Comparison of ENCODE assay signal across 8 cellular contexts in the genomic region with DNA sequence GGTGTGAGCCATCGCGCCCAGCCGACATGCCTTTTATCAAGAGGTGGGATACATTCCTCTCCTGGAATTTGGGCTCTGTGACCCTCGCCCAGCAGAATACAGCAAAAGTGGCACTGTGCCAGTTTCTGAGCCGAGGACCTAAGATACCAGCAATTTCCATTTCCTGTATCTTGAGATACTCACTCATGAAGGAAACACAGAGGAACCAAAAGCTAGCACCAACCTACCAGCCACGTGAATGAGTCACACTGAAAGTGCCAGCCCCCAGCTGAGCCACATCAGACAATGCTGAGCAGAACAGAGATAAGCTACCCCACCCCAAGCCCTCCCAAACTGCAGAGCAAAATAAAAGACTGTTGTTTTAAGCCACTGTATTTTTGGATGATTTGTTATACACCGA. TPM values are rescaled to one million over a fixed set of nuclear protein-coding genes. Genes with fewer than 3 reads are reported as not detected.
DNase-seq lines count a peak whose midpoint lies in the region; ATAC-seq, FAIRE-seq and TF ChIP-seq lines count a peak whose summit lies in the region.

No MANE protein-coding gene starts in this region.

- no peak overlapping the region for H3K4me3 Mint-ChIP-seq in activated naive CD4-positive, alpha-beta T cell treated with anti-CD3 and anti-CD28 coated beads for 36 hours
- H3K4me3 Mint-ChIP-seq in mesothelial cell of epicardium = no peak overlapping the region

- no peak for TF ChIP-seq POLR2A in esophagus squamous epithelium (IDR thresholded peaks at IDR 0.05)

- CTCF ChIA-PET in activated naive CD4-positive, alpha-beta T cell treated with anti-CD3 and anti-CD28 coated beads for 36 hours (lab: Charles Lee) = interaction anchor here (1.2 to 1.6 kb wide), 2 partner anchors 22 to 35 kb away, joined by 3 to 8 read pairs; no protein-coding TSS in a partner anchor

- H3K27me3 ChIP-seq in SJSA1 (replicated peaks) (no peaks in the 10 kb centered on the region), left ventricle myocardium inferior (ENCODE audit: low read depth) (no peaks in the 10 kb centered on the region), esophagus squamous epithelium (no peaks in the 10 kb centered on the region)

- peak overlapping the region; percentile 32 for H3K27ac Mint-ChIP-seq in activated naive CD4-positive, alpha-beta T cell treated with anti-CD3 and anti-CD28 coated beads for 36 hours
- H3K27ac Mint-ChIP-seq in mesothelial cell of epicardium = peak overlapping the region; percentile 13

- no peaks in the 10 kb centered on the region for H3K27me3 Mint-ChIP-seq in activated naive CD4-positive, alpha-beta T cell treated with anti-CD3 and anti-CD28 coated beads for 36 hours (ENCODE audit: low read depth)
- H3K27me3 Mint-ChIP-seq in mesothelial cell of epicardium (ENCODE audit: low read depth) = no peaks in the 10 kb centered on the region

- intact Hi-C loops in activated naive CD4-positive, alpha-beta T cell treated with anti-CD3 and anti-CD28 coated beads for 36 hours (cut with micrococcal nuclease) = loop anchor here (1.0 to 5.0 kb wide), 4 partner anchors 34 to 356 kb away; a partner anchor contains a TSS
- intact Hi-C loops in left ventricle myocardium inferior (cut with micrococcal nuclease) (no loop called here), esophagus squamous epithelium (cut with DNase I) (no loop called here)

- 70 to 75% methylated on average over 2 to 6 of the region's 7 CpGs for WGBS in esophagus squamous epithelium, 2 donors

- no peak for FAIRE-seq in urothelium cell line (lab: Jason Lieb, UNC)

- ATAC-seq in GM18907 (IDR thresholded peaks at IDR 0.05; ENCODE audit: unreplicated experiment) (peak; percentile 98), HG03045 (IDR thresholded peaks at IDR 0.05; ENCODE audit: unreplicated experiment) (peak; percentile 83)

- H3K27ac ChIP-seq in SJSA1 = no peak overlapping the region
- H3K27ac ChIP-seq in left ventricle myocardium inferior (replicated peaks) = no peak overlapping the region
- H3K27ac ChIP-seq in esophagus squamous epithelium = no peak overlapping the region

- H3K36me3 ChIP-seq in SJSA1 (peaks cover 5% of the 10 kb centered on the region), left ventricle myocardium inferior (peaks cover 10% of the 10 kb centered on the region), esophagus squamous epithelium (peaks cover 0 to 38% (median 0%) of the 10 kb centered on the region in 3 donors)

- DNase-seq in SJSA1 (ENCODE audit: low read depth in 1 of 2, low spot score in 2 of 2) = peak; percentile 66 to 73
- DNase-seq in activated naive CD4-positive, alpha-beta T cell treated with anti-CD3 and anti-CD28 coated beads for 36 hours = peak; percentile 90
- DNase-seq in mesothelial cell of epicardium (ENCODE audit: low spot score in 2 of 2, unreplicated experiment in 2 of 2) = no peak
- DNase-seq in urothelium cell line (ENCODE audit: low spot score) = peak; percentile 69
- DNase-seq in left ventricle myocardium inferior = no peak
- no peak for DNase-seq in esophagus squamous epithelium (lab: John Stamatoyannopoulos, UW)

- peaks cover 19% of the 10 kb centered on the region for H3K36me3 Mint-ChIP-seq in activated naive CD4-positive, alpha-beta T cell treated with anti-CD3 and anti-CD28 coated beads for 36 hours (ENCODE audit: low read depth)
- peaks cover 38% of the 10 kb centered on the region for H3K36me3 Mint-ChIP-seq in mesothelial cell of epicardium

- H3K9me3 ChIP-seq in SJSA1 (replicated peaks) (no peaks in the 10 kb centered on the region), left ventricle myocardium inferior (replicated peaks) (no peaks in the 10 kb centered on the region), esophagus squamous epithelium (no peaks in the 10 kb centered on the region)

- H3K9me3 Mint-ChIP-seq in activated naive CD4-positive, alpha-beta T cell treated with anti-CD3 and anti-CD28 coated beads for 36 hours = no peaks in the 10 kb centered on the region
- no peaks in the 10 kb centered on the region for H3K9me3 Mint-ChIP-seq in mesothelial cell of epicardium

- H3K4me1 ChIP-seq in SJSA1 (replicated peaks) = peaks cover 37% of the 10 kb centered on the region
- H3K4me1 ChIP-seq in left ventricle myocardium inferior = no peaks in the 10 kb centered on the region
- peaks cover 0 to 8% (median under 1%) of the 10 kb centered on the region in 3 donors for H3K4me1 ChIP-seq in esophagus squamous epithelium

- TF ChIP-seq CTCF in mesothelial cell of epicardium (IDR thresholded peaks at IDR 0.05; ENCODE audit: unreplicated experiment) (no peak), left ventricle myocardium inferior (IDR thresholded peaks at IDR 0.05; ENCODE audit: borderline replicate concordance) (no peak), esophagus squamous epithelium (IDR thresholded peaks at IDR 0.05) (no peak)

- H3K4me3 ChIP-seq in SJSA1 = no peak overlapping the region
- no peak overlapping the region for H3K4me3 ChIP-seq in left ventricle myocardium inferior
- no peak overlapping the region for H3K4me3 ChIP-seq in esophagus squamous epithelium

- peaks cover 49% of the 10 kb centered on the region for H3K4me1 Mint-ChIP-seq in activated naive CD4-positive, alpha-beta T cell treated with anti-CD3 and anti-CD28 coated beads for 36 hours (ENCODE audit: low read depth)
- peaks cover 6% of the 10 kb centered on the region for H3K4me1 Mint-ChIP-seq in mesothelial cell of epicardium

RNA-seq across cellular contexts. Expression of a gene that starts 56.3 kb away (rescaled TPM):
- 19.9 and 26.6 TPM in 2 replicates for total RNA-seq in SJSA1 (2014; rRNA removed; shearing (Covaris generic))
- 10 to 100 TPM; 18.4 to 19.2 TPM for total RNA-seq in activated naive CD4-positive, alpha-beta T cell treated with anti-CD3 and anti-CD28 coated beads for 36 hours
- total RNA-seq in mesothelial cell of epicardium (63.7 to 65.0 TPM (median 63.9 TPM) in 3 replicates), left ventricle myocardium inferior (27.4 TPM), esophagus squamous epithelium (10 to 100 TPM; 23.7 to 36.6 (median 31.4) TPM)

Comparison
In these comparisons a context has a peak if more than half of its experiments do, and no peak if none do; other contexts are left out.
1. DNase-seq: peak in SJSA1 (2 of 2), activated naive CD4-positive, alpha-beta T cell treated with anti-CD3 and anti-CD28 coated beads for 36 hours (single experiment) and urothelium cell line (single experiment); none in mesothelial cell of epicardium (0 of 2), left ventricle myocardium inferior (single experiment) and esophagus squamous epithelium (single experiment).